Comparison of ENCODE assay signal across 8 cellular contexts in genomic region chr5:142324377-142324870, GRCh38. TPM values are rescaled to one million over a fixed set of nuclear protein-coding genes. Genes with fewer than 3 reads are reported as not detected.
A peak's percentile ranks its signal among the peaks of the same experiment; 100 is the strongest.
DNase-seq lines count a peak whose midpoint lies in the region; ATAC-seq and TF ChIP-seq lines count a peak whose summit lies in the region.

No MANE protein-coding gene starts in this region.

- TF ChIP-seq CTCF in WTC11 (IDR thresholded peaks at IDR 0.05): no peak

- CTCF ChIA-PET in WTC11 (lab: Charles Lee): interaction anchor here (0.6 to 3.9 kb wide), 12 partner anchors 15 to 510 kb away, joined by 3 to 59 read pairs (median 4); no protein-coding TSS in a partner anchor

- H3K27ac ChIP-seq in CD4-positive, CD25-positive, alpha-beta regulatory T cell (ENCODE audit: insufficient read depth, low read length, poor library complexity, severe bottlenecking): no peak overlapping the region
- H3K27ac ChIP-seq in rectal smooth muscle tissue (ENCODE audit: low read depth, low read length): peak overlapping the region; percentile 70

- DNase-seq in CD4-positive, CD25-positive, alpha-beta regulatory T cell: no peak
- DNase-seq in WTC11 (ENCODE audit: low spot score) (no peak), germinal center (ENCODE audit: low spot score) (peak; percentile 64), GM19240 (ENCODE audit: insufficient read length, low spot score) (no peak), G401 (ENCODE audit: low spot score) (no peak)

- in situ Hi-C loops in G401 (cut with HindIII; ENCODE audit: low sequenced_read_pairs): loop anchor here (25.0 kb wide), 1 partner anchor 162 kb away; no protein-coding TSS in a partner anchor

- peak; percentile 33 to 42 for ATAC-seq in CD4-positive, CD25-positive, alpha-beta regulatory T cell (ENCODE audit: low read depth in 2 of 2)
- ATAC-seq in GM19043 (IDR thresholded peaks at IDR 0.05; ENCODE audit: low read depth, unreplicated experiment) (peak; percentile 43), HG03280 (IDR thresholded peaks at IDR 0.05; ENCODE audit: unreplicated experiment) (peak; percentile 42), WTC11 (no peak)

- H3K4me1 Mint-ChIP-seq in CD4-positive, CD25-positive, alpha-beta regulatory T cell: peaks cover 0 to 31% (median 14%) of the 10 kb centered on the region in 4 donors
- H3K4me1 Mint-ChIP-seq in WTC11: peaks cover 65% of the 10 kb centered on the region

- H3K36me3 Mint-ChIP-seq in CD4-positive, CD25-positive, alpha-beta regulatory T cell: peaks cover 7% of the 10 kb centered on the region
- peaks cover 36% of the 10 kb centered on the region for H3K36me3 Mint-ChIP-seq in WTC11

- no peaks in the 10 kb centered on the region for H3K9me3 Mint-ChIP-seq in CD4-positive, CD25-positive, alpha-beta regulatory T cell
- no peaks in the 10 kb centered on the region for H3K9me3 Mint-ChIP-seq in WTC11

- H3K36me3 ChIP-seq in CD4-positive, CD25-positive, alpha-beta regulatory T cell (ENCODE audit: control insufficient read depth, insufficient read depth, low read length): no peaks in the 10 kb centered on the region
- no peaks in the 10 kb centered on the region for H3K36me3 ChIP-seq in rectal smooth muscle tissue (ENCODE audit: control insufficient read depth, insufficient read depth, low read length)

- H3K27me3 ChIP-seq in CD4-positive, CD25-positive, alpha-beta regulatory T cell (ENCODE audit: control insufficient read depth, insufficient read depth, low read length): peaks cover 18% of the 10 kb centered on the region
- peaks cover 15% of the 10 kb centered on the region for H3K27me3 ChIP-seq in rectal smooth muscle tissue (ENCODE audit: control insufficient read depth, insufficient read depth, low read length)

- peak overlapping the region; percentile 51 for H3K4me3 ChIP-seq in CD4-positive, CD25-positive, alpha-beta regulatory T cell (ENCODE audit: low read depth, low read length)
- peak overlapping the region; percentile 86 for H3K4me3 ChIP-seq in rectal smooth muscle tissue (ENCODE audit: low read length)

- peaks cover 28% of the 10 kb centered on the region for H3K4me1 ChIP-seq in CD4-positive, CD25-positive, alpha-beta regulatory T cell (ENCODE audit: control insufficient read depth, insufficient read depth, low read length, poor library complexity, severe bottlenecking)
- H3K4me1 ChIP-seq in rectal smooth muscle tissue (ENCODE audit: control insufficient read depth, insufficient read depth, low read length): peaks cover 3% of the 10 kb centered on the region

- H3K27ac Mint-ChIP-seq in CD4-positive, CD25-positive, alpha-beta regulatory T cell: peak overlapping the region in 1 of 3 donors; percentile 86
- H3K27ac Mint-ChIP-seq in WTC11: no peak overlapping the region

- POLR2A ChIA-PET in WTC11 (lab: Charles Lee): interaction anchor here (0.5 to 3.8 kb wide), 16 partner anchors 9 to 1322 kb away, joined by 3 to 83 read pairs (median 4); no protein-coding TSS in a partner anchor

- peaks cover 81% of the 10 kb centered on the region for H3K27me3 Mint-ChIP-seq in CD4-positive, CD25-positive, alpha-beta regulatory T cell
- H3K27me3 Mint-ChIP-seq in WTC11 (ENCODE audit: low read depth): no peaks in the 10 kb centered on the region; the same call in 1 of the 2 replicates

- no peaks in the 10 kb centered on the region for H3K9me3 ChIP-seq in CD4-positive, CD25-positive, alpha-beta regulatory T cell (ENCODE audit: control insufficient read depth in 2 of 2, low read length in 2 of 2)

- peak overlapping the region; percentile 85 for H3K9ac ChIP-seq in rectal smooth muscle tissue (ENCODE audit: low read length)

- peak overlapping the region; percentile 79 to 88 (median 84) for H3K4me3 Mint-ChIP-seq in CD4-positive, CD25-positive, alpha-beta regulatory T cell
- peak overlapping the region; percentile 96 for H3K4me3 Mint-ChIP-seq in WTC11

TF ChIP-seq in WTC11, 78 proteins besides CTCF, POLR2A, EP300 and RAD21 (continues in another document):
- TF ChIP-seq USF1 (CRISPR knock-in tag; IDR thresholded peaks at IDR 0.05): peak; percentile 58; the same call in 1 of the 2 replicates
- TF ChIP-seq TEAD1 (CRISPR knock-in tag; IDR thresholded peaks at IDR 0.05): no peak
- TF ChIP-seq, protein P1, sequence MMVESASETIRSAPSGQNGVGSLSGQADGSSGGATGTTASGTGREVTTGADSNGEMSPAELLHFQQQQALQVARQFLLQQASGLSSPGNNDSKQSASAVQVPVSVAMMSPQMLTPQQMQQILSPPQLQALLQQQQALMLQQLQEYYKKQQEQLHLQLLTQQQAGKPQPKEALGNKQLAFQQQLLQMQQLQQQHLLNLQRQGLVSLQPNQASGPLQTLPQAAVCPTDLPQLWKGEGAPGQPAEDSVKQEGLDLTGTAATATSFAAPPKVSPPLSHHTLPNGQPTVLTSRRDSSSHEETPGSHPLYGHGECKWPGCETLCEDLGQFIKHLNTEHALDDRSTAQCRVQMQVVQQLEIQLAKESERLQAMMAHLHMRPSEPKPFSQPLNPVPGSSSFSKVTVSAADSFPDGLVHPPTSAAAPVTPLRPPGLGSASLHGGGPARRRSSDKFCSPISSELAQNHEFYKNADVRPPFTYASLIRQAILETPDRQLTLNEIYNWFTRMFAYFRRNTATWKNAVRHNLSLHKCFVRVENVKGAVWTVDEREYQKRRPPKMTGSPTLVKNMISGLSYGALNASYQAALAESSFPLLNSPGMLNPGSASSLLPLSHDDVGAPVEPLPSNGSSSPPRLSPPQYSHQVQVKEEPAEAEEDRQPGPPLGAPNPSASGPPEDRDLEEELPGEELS (CRISPR knock-in tag; IDR thresholded peaks at IDR 0.05): 0 out of 2 replicates have a peak, but pooled peaks have one; percentile 32
- TF ChIP-seq, protein P2, sequence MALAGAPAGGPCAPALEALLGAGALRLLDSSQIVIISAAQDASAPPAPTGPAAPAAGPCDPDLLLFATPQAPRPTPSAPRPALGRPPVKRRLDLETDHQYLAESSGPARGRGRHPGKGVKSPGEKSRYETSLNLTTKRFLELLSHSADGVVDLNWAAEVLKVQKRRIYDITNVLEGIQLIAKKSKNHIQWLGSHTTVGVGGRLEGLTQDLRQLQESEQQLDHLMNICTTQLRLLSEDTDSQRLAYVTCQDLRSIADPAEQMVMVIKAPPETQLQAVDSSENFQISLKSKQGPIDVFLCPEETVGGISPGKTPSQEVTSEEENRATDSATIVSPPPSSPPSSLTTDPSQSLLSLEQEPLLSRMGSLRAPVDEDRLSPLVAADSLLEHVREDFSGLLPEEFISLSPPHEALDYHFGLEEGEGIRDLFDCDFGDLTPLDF (CRISPR knock-in tag; IDR thresholded peaks at IDR 0.05): 0 out of 2 replicates have a peak, but pooled peaks have one; percentile 14
- TF ChIP-seq JUN (CRISPR knock-in tag; IDR thresholded peaks at IDR 0.05): peak; percentile 21; the same call in 1 of the 2 replicates
- TF ChIP-seq, protein P3, sequence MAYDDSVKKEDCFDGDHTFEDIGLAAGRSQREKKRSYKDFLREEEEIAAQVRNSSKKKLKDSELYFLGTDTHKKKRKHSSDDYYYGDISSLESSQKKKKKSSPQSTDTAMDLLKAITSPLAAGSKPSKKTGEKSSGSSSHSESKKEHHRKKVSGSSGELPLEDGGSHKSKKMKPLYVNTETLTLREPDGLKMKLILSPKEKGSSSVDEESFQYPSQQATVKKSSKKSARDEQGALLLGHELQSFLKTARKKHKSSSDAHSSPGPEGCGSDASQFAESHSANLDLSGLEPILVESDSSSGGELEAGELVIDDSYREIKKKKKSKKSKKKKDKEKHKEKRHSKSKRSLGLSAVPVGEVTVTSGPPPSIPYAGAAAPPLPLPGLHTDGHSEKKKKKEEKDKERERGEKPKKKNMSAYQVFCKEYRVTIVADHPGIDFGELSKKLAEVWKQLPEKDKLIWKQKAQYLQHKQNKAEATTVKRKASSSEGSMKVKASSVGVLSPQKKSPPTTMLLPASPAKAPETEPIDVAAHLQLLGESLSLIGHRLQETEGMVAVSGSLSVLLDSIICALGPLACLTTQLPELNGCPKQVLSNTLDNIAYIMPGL (CRISPR knock-in tag; IDR thresholded peaks at IDR 0.05): no peak
- peak; percentile 47; the same call in 1 of the 2 replicates for TF ChIP-seq ZNF281 (CRISPR knock-in tag; IDR thresholded peaks at IDR 0.05)
- no peak for TF ChIP-seq GABPB1 (CRISPR knock-in tag; IDR thresholded peaks at IDR 0.05)
- TF ChIP-seq ZNF219 (CRISPR knock-in tag; IDR thresholded peaks at IDR 0.05; ENCODE audit: borderline replicate concordance): no peak
- TF ChIP-seq KAT7 (CRISPR knock-in tag; IDR thresholded peaks at IDR 0.05; ENCODE audit: borderline replicate concordance): peak; percentile 32

RNA-seq across cellular contexts. Expression of gene SPRY4, which starts 0.4 kb away (rescaled TPM):
- 0.52 TPM for total RNA-seq in CD4-positive, CD25-positive, alpha-beta regulatory T cell
- not detected for polyA plus RNA-seq in CD4-positive, CD25-positive, alpha-beta regulatory T cell
- total RNA-seq in WTC11 (2021): 99.6 to 140 TPM (median 103 TPM) in 3 replicates
- 6.5 and 7.9 TPM in 2 replicates for total RNA-seq in G401 (2014; rRNA removed; shearing (Covaris generic))

Comparison
In these comparisons a context has a peak if more than half of its experiments do, and no peak if none do; other contexts are left out.
1. RNA of gene SPRY4, which starts 0.4 kb away (total RNA-seq): 99.6 to 140 TPM in WTC11; 6.5 to 7.9 TPM in G401 and 0.52 TPM in CD4-positive, CD25-positive, alpha-beta regulatory T cell (single experiment); every median in the first group is over 10 times any median in the second.